8 cellular contexts compared by ENCODE assay signal in the genomic region with DNA sequence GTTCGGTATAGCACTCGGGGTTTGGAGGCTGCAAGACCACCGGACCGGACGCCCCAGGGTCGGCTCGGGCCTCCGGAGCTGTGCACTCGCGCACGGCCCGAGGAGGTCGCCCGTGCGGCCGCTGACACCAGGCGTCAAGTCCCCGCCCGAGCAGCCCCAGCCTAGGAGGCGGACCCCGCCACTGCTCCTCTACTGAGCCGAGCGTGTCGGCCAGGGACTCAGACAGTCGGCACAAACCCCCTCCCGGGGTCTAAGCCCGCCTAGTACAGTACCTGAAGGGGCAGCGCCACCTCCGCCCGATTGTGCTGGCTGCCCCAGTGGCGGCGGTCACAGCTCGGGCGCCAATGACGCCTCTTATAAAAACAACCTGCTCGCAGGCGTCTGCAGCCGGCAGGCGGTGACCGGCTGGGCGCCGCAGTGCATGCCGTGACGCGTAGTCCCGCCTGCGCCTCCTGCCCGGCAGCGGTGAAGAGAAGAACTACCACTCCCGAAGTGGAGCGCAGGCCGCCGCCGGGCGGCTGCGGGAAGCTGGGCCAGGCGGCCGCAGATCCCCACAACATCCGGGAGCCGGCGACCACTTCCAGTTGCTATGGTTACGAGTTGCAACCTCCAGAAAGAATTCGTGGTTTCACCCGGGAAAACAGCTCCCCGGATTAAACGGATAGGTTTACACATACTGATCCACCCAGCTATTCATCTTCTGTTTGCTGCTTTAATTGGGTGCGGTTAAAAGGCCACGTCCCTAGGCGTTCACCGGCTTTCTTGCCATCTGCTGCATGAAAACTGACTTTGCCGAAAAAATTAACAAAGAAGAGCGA. TPM values are rescaled to one million over a fixed set of nuclear protein-coding genes. Genes with fewer than 3 reads are reported as not detected.
DNase-seq lines count a peak whose midpoint lies in the region; ATAC-seq and TF ChIP-seq lines count a peak whose summit lies in the region.

A gene with protein sequence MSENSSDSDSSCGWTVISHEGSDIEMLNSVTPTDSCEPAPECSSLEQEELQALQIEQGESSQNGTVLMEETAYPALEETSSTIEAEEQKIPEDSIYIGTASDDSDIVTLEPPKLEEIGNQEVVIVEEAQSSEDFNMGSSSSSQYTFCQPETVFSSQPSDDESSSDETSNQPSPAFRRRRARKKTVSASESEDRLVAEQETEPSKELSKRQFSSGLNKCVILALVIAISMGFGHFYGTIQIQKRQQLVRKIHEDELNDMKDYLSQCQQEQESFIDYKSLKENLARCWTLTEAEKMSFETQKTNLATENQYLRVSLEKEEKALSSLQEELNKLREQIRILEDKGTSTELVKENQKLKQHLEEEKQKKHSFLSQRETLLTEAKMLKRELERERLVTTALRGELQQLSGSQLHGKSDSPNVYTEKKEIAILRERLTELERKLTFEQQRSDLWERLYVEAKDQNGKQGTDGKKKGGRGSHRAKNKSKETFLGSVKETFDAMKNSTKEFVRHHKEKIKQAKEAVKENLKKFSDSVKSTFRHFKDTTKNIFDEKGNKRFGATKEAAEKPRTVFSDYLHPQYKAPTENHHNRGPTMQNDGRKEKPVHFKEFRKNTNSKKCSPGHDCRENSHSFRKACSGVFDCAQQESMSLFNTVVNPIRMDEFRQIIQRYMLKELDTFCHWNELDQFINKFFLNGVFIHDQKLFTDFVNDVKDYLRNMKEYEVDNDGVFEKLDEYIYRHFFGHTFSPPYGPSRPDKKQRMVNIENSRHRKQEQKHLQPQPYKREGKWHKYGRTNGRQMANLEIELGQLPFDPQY (minus strand): TSS at position 411 of the 818 bp plus-strand sequence. CDS start 18,935 bp downstream, outside the sequence.
A gene with protein sequence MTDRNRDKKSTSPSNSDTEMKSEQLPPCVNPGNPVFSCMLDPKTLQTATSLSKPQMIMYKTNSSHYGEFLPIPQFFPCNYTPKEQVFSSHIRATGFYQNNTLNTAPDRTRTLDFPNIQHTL (plus strand): TSS at position 547 of the 818 bp plus-strand sequence. CDS start 274 bp downstream, outside the sequence.

- under 1% methylated on average over 72 of the region's 72 CpGs for WGBS in right cardiac atrium

- peak within 1 kb of the TSS; percentile 89 for H3K27ac Mint-ChIP-seq in T-helper 1 cell treated with Interleukin-12 subunit alpha and Interleukin-12 subunit beta and Interleukin-4 antibody, amounts not matched to agents 30 μg/mL and 1 μg/mL, for 36 hours

- peaks cover 24% of the 10 kb centered on the region for H3K4me1 Mint-ChIP-seq in T-helper 1 cell treated with Interleukin-12 subunit alpha and Interleukin-12 subunit beta and Interleukin-4 antibody, amounts not matched to agents 30 μg/mL and 1 μg/mL, for 36 hours (ENCODE audit: low read depth)

- DNase-seq in GM13976 (ENCODE audit: low spot score) (peak; percentile 94), NCI-H146 treated with DMSO at 0.1 percent for 48 hours (lab: John Stamatoyannopoulos, UW; ENCODE audit: unreplicated experiment) (peak; percentile 84), anterior cingulate cortex (lab: John Stamatoyannopoulos, UW) (peak; percentile 62 to 96 (median 87)), right cardiac atrium (peak; percentile 94 to 97 (median 97)), pulmonary artery endothelial cell (ENCODE audit: low read depth, low spot score) (peak; percentile 72), vagina (ENCODE audit: extremely low spot score in 2 of 2) (peak; percentile 92 to 96)

- intact Hi-C loops in right cardiac atrium (cut with DNase I) (no loop called here), vagina (cut with DNase I) (no loop called here)

- no peaks in the 10 kb centered on the region for H3K9me3 Mint-ChIP-seq in T-helper 1 cell treated with Interleukin-12 subunit alpha and Interleukin-12 subunit beta and Interleukin-4 antibody, amounts not matched to agents 30 μg/mL and 1 μg/mL, for 36 hours

- H3K9me3 ChIP-seq in right cardiac atrium (ENCODE audit: control insufficient read depth, low read length) (no peaks in the 10 kb centered on the region), vagina (no peaks in the 10 kb centered on the region)

- peak within 1 kb of the TSS; percentile 89 for H3K4me3 Mint-ChIP-seq in T-helper 1 cell treated with Interleukin-12 subunit alpha and Interleukin-12 subunit beta and Interleukin-4 antibody, amounts not matched to agents 30 μg/mL and 1 μg/mL, for 36 hours

- TF ChIP-seq POLR2A in vagina (IDR thresholded peaks at IDR 0.05) = peak in 1 of 2 donors; percentile 57

- H3K4me1 ChIP-seq in right cardiac atrium (ENCODE audit: control insufficient read depth, insufficient read depth, low read length) (no peaks in the 10 kb centered on the region), vagina (peaks cover 47% of the 10 kb centered on the region)

- H3K36me3 Mint-ChIP-seq in T-helper 1 cell treated with Interleukin-12 subunit alpha and Interleukin-12 subunit beta and Interleukin-4 antibody, amounts not matched to agents 30 μg/mL and 1 μg/mL, for 36 hours (ENCODE audit: low read depth) = peaks cover 2% of the 10 kb centered on the region

- H3K27me3 ChIP-seq in right cardiac atrium (ENCODE audit: control insufficient read depth, insufficient read depth) (no peaks in the 10 kb centered on the region), vagina (no peaks in the 10 kb centered on the region)

- in situ Hi-C loops in GM13976 (cut with MboI; ENCODE audit: low sequenced_read_pairs, unreplicated experiment) = no loop called here

- H3K27me3 Mint-ChIP-seq in T-helper 1 cell treated with Interleukin-12 subunit alpha and Interleukin-12 subunit beta and Interleukin-4 antibody, amounts not matched to agents 30 μg/mL and 1 μg/mL, for 36 hours (ENCODE audit: low read depth) = no peaks in the 10 kb centered on the region

- peak; percentile 52 for TF ChIP-seq CTCF in GM13976 (IDR thresholded peaks at IDR 0.05; ENCODE audit: borderline replicate concordance, control extremely low read depth, extremely low read depth, insufficient read depth, missing control alignments)
- peak; percentile 52 to 90 (median 78) for TF ChIP-seq CTCF in vagina (IDR thresholded peaks at IDR 0.05)

- ATAC-seq in HG02870 (IDR thresholded peaks at IDR 0.05; ENCODE audit: unreplicated experiment) (peak; percentile 96), right cardiac atrium (peak; percentile 99)

- H3K27ac ChIP-seq in right cardiac atrium (ENCODE audit: low read length) = peak within 1 kb of the TSS; percentile 94
- H3K27ac ChIP-seq in vagina = peak within 1 kb of the TSS; percentile 84

- no peaks in the 10 kb centered on the region for H3K36me3 ChIP-seq in vagina

- H3K4me3 ChIP-seq in right cardiac atrium (ENCODE audit: low read length) (peak within 1 kb of the TSS; percentile 89), vagina (peak within 1 kb of the TSS; percentile 68 to 73)

RNA-seq across cellular contexts. Expression of the first gene that starts in this region (rescaled TPM):
- total RNA-seq in right cardiac atrium = 100 to 1,000 TPM in 1 of 4 donors, 10 to 100 TPM in 3; 66.1 to 105 (median 82.3) TPM
- polyA plus RNA-seq in right cardiac atrium = 33.6 TPM
- total RNA-seq in pulmonary artery endothelial cell = 49.3 and 72.2 TPM in 2 replicates
- total RNA-seq in vagina = 23.1 TPM

RNA-seq across cellular contexts. Expression of the second gene that starts in this region (rescaled TPM):
- total RNA-seq in right cardiac atrium (1 to 10 TPM; 2.7 to 6.4 (median 4.6) TPM), pulmonary artery endothelial cell (0.95 and 1.1 TPM in 2 replicates), vagina (not detected)
- 10.3 TPM for polyA plus RNA-seq in right cardiac atrium

Comparison
In these comparisons a context has a peak if more than half of its experiments do, and no peak if none do; other contexts are left out.
1. Peak in every context shown above with its lines: DNase-seq, ATAC-seq, H3K4me3 ChIP-seq and H3K27ac ChIP-seq.